Comparison of ENCODE assay signal across 22 cellular contexts in genomic region chr3:170643831-170644230, GRCh38. TPM values are rescaled to one million over a fixed set of nuclear protein-coding genes. Genes with fewer than 3 reads are reported as not detected.
DNase-seq lines count a peak whose midpoint lies in the region; ATAC-seq, FAIRE-seq and TF ChIP-seq lines count a peak whose summit lies in the region.
"Had no signal": no experiment of that assay in that cellular context is flagged by ENCODE, and none has a peak within 500 bp of the region (broad histone marks: within the 10 kb centered on the region; RNA-seq: fewer than 3 reads in every experiment).

No MANE protein-coding gene starts in this region.

- no peaks in the 10 kb centered on the region for H3K79me2 ChIP-seq in DOHH2 (ENCODE audit: control insufficient read depth, low read length)
- no peaks in the 10 kb centered on the region for H3K79me2 ChIP-seq in K562 (ENCODE audit: control insufficient read depth, insufficient read depth, low read length)

- in situ Hi-C loops in K562 (cut with MboI), result loop anchor here (25.0 kb wide), 1 partner anchor 943 kb away; no protein-coding TSS in a partner anchor
- in situ Hi-C loops in KBM-7 (cut with MboI; ENCODE audit: low pct_unique_long_range_greater_than_20kb, low sequenced_read_pairs), result no loop called here

- TF ChIP-seq EP300 in K562 (IDR thresholded peaks at IDR 0.05; ENCODE audit: low read length), result no peak

- intact Hi-C loops in Right ventricle myocardium inferior (cut with DNase I) (no loop called here), cardiac septum (cut with DNase I) (no loop called here), K562 (cut with micrococcal nuclease) (no loop called here)

- H2AFZ ChIP-seq in K562 (ENCODE audit: low read depth, low read length), result no peak overlapping the region; the same call in 1 of the 2 replicates

- BruUV-seq in K562 (replicated peaks; lab: Mats Ljungman, UMichigan), result no TSS peak

- peak; percentile 15 for ATAC-seq in Right ventricle myocardium inferior
- no peak for ATAC-seq in K562
- no peak for ATAC-seq in GM21360 (IDR thresholded peaks at IDR 0.05; ENCODE audit: unreplicated experiment)
- ATAC-seq: HepG2 had no signal

- no peak for TF ChIP-seq CTCF in DOHH2 (IDR thresholded peaks at IDR 0.05; ENCODE audit: low read depth, low read length, poor library complexity, severe bottlenecking)
- no peak for TF ChIP-seq CTCF in K562 (IDR thresholded peaks at IDR 0.05 in 2 of 3, conservative IDR thresholded peaks at IDR 0.05 in 1 of 3; ENCODE audit: insufficient read depth in 2 of 3, low read depth in 1 of 3, low read length in 3 of 3)

- POLR2A ChIA-PET in K562 (lab: Yijun Ruan, JAX), result interaction anchor here (1.2 kb wide), 1 partner anchor 16 kb away, joined by 3 read pairs; no protein-coding TSS in a partner anchor

- CTCF ChIA-PET in K562 (lab: Yijun Ruan, JAX; ENCODE audit: low intra/inter-chr PET ratio), result no interaction called here

- H3K27ac ChIP-seq in DOHH2 (ENCODE audit: low read depth, low read length) (no peak overlapping the region), K562 (ENCODE audit: extremely low read depth, low read depth, low read length) (no peak overlapping the region), substantia nigra (ENCODE audit: low read depth, low read length, poor library complexity, severe bottlenecking) (peak overlapping the region; percentile 97)
- H3K27ac ChIP-seq: KMS-11 had no signal

- peaks cover 9% of the 10 kb centered on the region; the same call in 1 of the 2 replicates for H3F3A ChIP-seq in DOHH2 (ENCODE audit: control insufficient read depth, insufficient read depth)

- H4K20me1 ChIP-seq in DOHH2 (ENCODE audit: control insufficient read depth, insufficient read depth, low read depth, low read length), result no peaks in the 10 kb centered on the region
- H4K20me1 ChIP-seq in K562 (replicated peaks; ENCODE audit: control insufficient read depth, insufficient read depth, low read length), result no peaks in the 10 kb centered on the region

- H3K27me3 ChIP-seq in DOHH2 (ENCODE audit: control insufficient read depth, low read length) (no peaks in the 10 kb centered on the region), K562 (ENCODE audit: control insufficient read depth in 2 of 2, insufficient read depth in 2 of 2, low read length in 2 of 2) (no peaks in the 10 kb centered on the region)

- peaks cover 2% of the 10 kb centered on the region; the same call in 1 of the 2 replicates for H3K9me3 ChIP-seq in DOHH2 (ENCODE audit: control insufficient read depth, insufficient read depth, low read length)
- H3K9me3 ChIP-seq in K562 (replicated peaks; ENCODE audit: control insufficient read depth, insufficient read depth, low read depth, low read length), result no peaks in the 10 kb centered on the region; the same call in 1 of the 2 replicates

- H3K9ac ChIP-seq in K562 (ENCODE audit: insufficient read depth in 1 of 2, low read depth in 2 of 2, low read length in 2 of 2), result no peak overlapping the region
- H3K9ac ChIP-seq: KMS-11 had no signal

- TF ChIP-seq RAD21 in K562 (CRISPR knock-in tag; conservative IDR thresholded peaks at IDR 0.05 in 1 of 2, IDR thresholded peaks at IDR 0.05 in 1 of 2), result no peak

- H3K9me1 ChIP-seq in K562 (ENCODE audit: control insufficient read depth, insufficient read depth, low read length), result no peaks in the 10 kb centered on the region

- no peaks in the 10 kb centered on the region for H3K36me3 ChIP-seq in DOHH2 (ENCODE audit: control insufficient read depth, low read length)
- H3K36me3 ChIP-seq in K562 (ENCODE audit: control insufficient read depth, insufficient read depth, low read length), result no peaks in the 10 kb centered on the region

- H3K4me3 ChIP-seq in DOHH2 (ENCODE audit: low read length) (no peak overlapping the region), K562 (no peak overlapping the region)

- no peak for TF ChIP-seq POLR2A in K562 (conservative IDR thresholded peaks at IDR 0.05)

- FAIRE-seq in K562 (lab: Jason Lieb, UNC), result no peak
- FAIRE-seq: A204.1, H1, HepG2, RCC 7860 had no signal

- no peaks in the 10 kb centered on the region for H3K9me2 ChIP-seq in DOHH2 (replicated peaks; ENCODE audit: control insufficient read depth, low read length)

- DNase-seq in Right ventricle myocardium inferior (ENCODE audit: missing footprints) (no peak), cardiac septum (ENCODE audit: low spot score) (no peak), K562 (ENCODE audit: extremely low read depth in 1 of 4, low spot score in 3 of 4) (no peak), substantia nigra (lab: John Stamatoyannopoulos, UW) (no peak), KBM-7 (no peak), NCI-H446 (lab: John Stamatoyannopoulos, UW) (no peak)
- DNase-seq: Calu3; CD4-positive, alpha-beta T cell; MV-4-11; NCI-H1930; NCI-H2171 treated with DMSO at 0.1 percent for 48 hours; NCI-H446 treated with DMSO at 0.1 percent for 48 hours; NCI-H69; SHP77 had no signal

- H3K4me1 ChIP-seq in DOHH2 (ENCODE audit: control insufficient read depth, low read length) (peaks cover 56% of the 10 kb centered on the region), K562 (replicated peaks in 1 of 2; ENCODE audit: control insufficient read depth in 2 of 2, insufficient read depth in 2 of 2, low read length in 2 of 2) (peaks cover 20 to 23% of the 10 kb centered on the region in 2 experiments)

- 0 out of 2 replicates have a peak overlapping the region, but pooled peaks have one; percentile 0 for H3K4me2 ChIP-seq in DOHH2 (ENCODE audit: low read length)
- no peak overlapping the region for H3K4me2 ChIP-seq in K562 (ENCODE audit: insufficient read depth, low read length)
- H3K4me2 ChIP-seq: KMS-11 had no signal

- 51% methylated on average over 3 of the region's 3 CpGs for WGBS in K562 (ENCODE audit: insufficient coverage, low coverage, missing lambda C conversion rate)

TF ChIP-seq in K562, 482 proteins besides CTCF, POLR2A, EP300 and RAD21:
- TF ChIP-seq FOSL1 (tag; conservative IDR thresholded peaks at IDR 0.05) (no peak), ZNF766 (CRISPR knock-in tag; conservative IDR thresholded peaks at IDR 0.05) (peak; percentile 90), POLR2B (IDR thresholded peaks at IDR 0.05; ENCODE audit: low read depth, partially characterized antibody) (no peak)

RNA-seq across cellular contexts. Expression of gene SLC7A14, which starts 58.0 kb away (rescaled TPM):
- total RNA-seq in Right ventricle myocardium inferior (not detected), cardiac septum (not detected), K562 (2014; rRNA removed) (not detected in 2 replicates), K562 (2014; rRNA removed; fragmentation: Illumina TruSeq; extraction: Trizol) (not detected in 2 replicates), K562 (2015; rRNA removed; fragmentation: Illumina TruSeq; extraction: Trizol) (not detected in 2 replicates), K562 (2021) (not detected in 2 replicates)
- total RNA-seq in K562 (2011; cell fraction: chromatin; rRNA removed; ENCODE audit: low replicate concordance), result not detected in 2 replicates
- not detected in 2 replicates for total RNA-seq in K562 (2011; cell fraction: nucleolus; rRNA removed)
- total RNA-seq in K562 (2011; cell fraction: nucleoplasm; rRNA removed), result not detected in 2 replicates
- polyA plus RNA-seq in K562 (2011; rRNA removed) (not detected in 2 replicates), K562 (2014; fragmentation: Illumina TruSeq; extraction: Trizol) (not detected in 2 replicates), K562 (2014; fragmentation: Nextera tagmentation; extraction: Ambion mirVana) (not detected), K562 (2014; rRNA removed) (not detected in 2 replicates)
- not detected in 2 replicates for polyA plus RNA-seq in K562 (2011; cell fraction: cytosol; rRNA removed)
- not detected in 2 replicates for polyA plus RNA-seq in K562 (2011; cell fraction: nucleus; rRNA removed)
- not detected in 2 replicates for polyA plus RNA-seq in K562 (2012)
- polyA minus RNA-seq in K562 (2011; rRNA and poly(A)+ RNA removed), result under 0.01 TPM in 1 of 2 replicates, not detected in the other
- not detected in 2 replicates for polyA minus RNA-seq in K562 (2011; cell fraction: cytosol; rRNA and poly(A)+ RNA removed)
- polyA minus RNA-seq in K562 (2011; cell fraction: nucleus; rRNA and poly(A)+ RNA removed), result not detected in 2 replicates
- total RNA-seq: Calu3; CD4-positive, alpha-beta T cell; HepG2; OCI-LY7 had no signal
- polyA plus RNA-seq: HepG2 had no signal
